ENCODE assay signal across 19 cellular contexts in genomic region chrX:139909716-139910115, GRCh38. TPM values are rescaled to one million over a fixed set of nuclear protein-coding genes. Genes with fewer than 3 reads are reported as not detected.
DNase-seq lines count a peak whose midpoint lies in the region; ATAC-seq and TF ChIP-seq lines count a peak whose summit lies in the region.
"Had no signal": no experiment of that assay in that cellular context is flagged by ENCODE, and none has a peak within 500 bp of the region (broad histone marks: within the 10 kb centered on the region; RNA-seq: fewer than 3 reads in every experiment).

No MANE protein-coding gene starts in this region.

- peaks cover 28% of the 10 kb centered on the region for H3K4me1 Mint-ChIP-seq in activated B cell treated with CpG ODN at 0.5 μM for 24 hours
- peaks cover 20% of the 10 kb centered on the region for H3K4me1 Mint-ChIP-seq in T-helper 17 cell

- no peaks in the 10 kb centered on the region for H3K4me1 ChIP-seq in vagina
- H3K4me1 ChIP-seq: uterus had no signal

- intact Hi-C loops in activated B cell treated with CpG ODN at 0.5 μM for 24 hours (cut with micrococcal nuclease), result no loop called here
- intact Hi-C loops in vagina (cut with DNase I), result no loop called here

- no peak overlapping the region for H3K27ac Mint-ChIP-seq in activated B cell treated with CpG ODN at 0.5 μM for 24 hours
- no peak overlapping the region for H3K27ac Mint-ChIP-seq in T-helper 17 cell

- H3K27me3 Mint-ChIP-seq in activated B cell treated with CpG ODN at 0.5 μM for 24 hours, result no peaks in the 10 kb centered on the region
- H3K27me3 Mint-ChIP-seq in T-helper 17 cell, result no peaks in the 10 kb centered on the region
- H3K27me3 Mint-ChIP-seq: naive thymus-derived CD8-positive, alpha-beta T cell had no signal

- CTCF ChIA-PET in activated B cell treated with CpG ODN at 0.5 μM for 24 hours (lab: Charles Lee), result no interaction called here

- H3K27me3 ChIP-seq in vagina, result no peaks in the 10 kb centered on the region
- H3K27me3 ChIP-seq: uterus had no signal

- H3K9me3 Mint-ChIP-seq in activated B cell treated with CpG ODN at 0.5 μM for 24 hours, result no peaks in the 10 kb centered on the region
- H3K9me3 Mint-ChIP-seq: naive thymus-derived CD8-positive, alpha-beta T cell had no signal

- POLR2A ChIA-PET in activated B cell treated with CpG ODN at 0.5 μM for 24 hours (lab: Charles Lee), result no interaction called here

- no peaks in the 10 kb centered on the region for H3K9me3 ChIP-seq in vagina
- H3K9me3 ChIP-seq in T-helper 17 cell (ENCODE audit: control insufficient read depth, low read length, poor library complexity, severe bottlenecking), result no peaks in the 10 kb centered on the region
- H3K9me3 ChIP-seq: uterus had no signal

- TF ChIP-seq POLR2A in vagina (IDR thresholded peaks at IDR 0.05), result no peak

- H3K4me3 Mint-ChIP-seq in activated B cell treated with CpG ODN at 0.5 μM for 24 hours (peak overlapping the region; percentile 38), T-helper 17 cell (no peak overlapping the region)
- H3K4me3 Mint-ChIP-seq: naive thymus-derived CD8-positive, alpha-beta T cell had no signal

- H3K27ac ChIP-seq in vagina, result no peak overlapping the region
- H3K27ac ChIP-seq: uterus had no signal

- H3K36me3 Mint-ChIP-seq in activated B cell treated with CpG ODN at 0.5 μM for 24 hours (ENCODE audit: low read depth) (peaks cover 5% of the 10 kb centered on the region), T-helper 17 cell (ENCODE audit: low read depth) (no peaks in the 10 kb centered on the region)

- TF ChIP-seq CTCF in GM12865 (IDR thresholded peaks at IDR 0.05; ENCODE audit: insufficient read depth, low read depth, low read length, missing control alignments) (no peak), activated B cell treated with CpG ODN at 0.5 μM for 24 hours (IDR thresholded peaks at IDR 0.05) (no peak), vagina (IDR thresholded peaks at IDR 0.05) (no peak)

- DNase-seq in GM12865 (ENCODE audit: low read depth), result peak; percentile 17
- DNase-seq in activated B cell treated with CpG ODN at 0.5 μM for 24 hours, result no peak
- DNase-seq in vagina (ENCODE audit: extremely low spot score in 2 of 2), result no peak
- no peak for DNase-seq in hypothalamus (lab: John Stamatoyannopoulos, UW)
- DNase-seq in NCI-H82 treated with DMSO at 0.1 percent for 48 hours (lab: John Stamatoyannopoulos, UW; ENCODE audit: unreplicated experiment), result no peak
- DNase-seq in T-helper 17 cell, result no peak
- DNase-seq: activated CD4-positive, alpha-beta T cell treated with anti-CD3 and anti-CD28 coated beads, Interleukin-2, amount 50 U/mL, for 48 hours; activated naive CD4-positive, alpha-beta T cell treated with Interleukin-2 at 50 U/mL for 16 hours; DND-41; effector memory CD4-positive, alpha-beta T cell; KG1; naive thymus-derived CD8-positive, alpha-beta T cell; NCI-H187; NCI-H510A treated with DMSO at 0.1 percent for 48 hours; retina; RPMI8226; uterus had no signal

- H3K36me3 ChIP-seq in vagina, result no peaks in the 10 kb centered on the region
- H3K36me3 ChIP-seq: uterus had no signal

- H3K4me3 ChIP-seq in GM12865 (ENCODE audit: low read depth, low read length) (no peak overlapping the region), vagina (no peak overlapping the region)
- H3K4me3 ChIP-seq: uterus had no signal

- ATAC-seq in GM19351 (IDR thresholded peaks at IDR 0.05; ENCODE audit: unreplicated experiment) (peak; percentile 58), HG03095 (IDR thresholded peaks at IDR 0.05; ENCODE audit: unreplicated experiment) (peak; percentile 68), activated B cell treated with CpG ODN at 0.5 μM for 24 hours (ENCODE audit: low read depth) (no peak), T-helper 17 cell (no peak)
- ATAC-seq: naive thymus-derived CD8-positive, alpha-beta T cell had no signal

RNA-seq across cellular contexts. Expression of gene ATP11C, which starts 23.1 kb away (rescaled TPM):
- total RNA-seq in activated B cell treated with CpG ODN at 0.5 μM for 24 hours, result 19.7 and 21.3 TPM in 2 replicates
- 24.1 TPM for total RNA-seq in vagina
- total RNA-seq in T-helper 17 cell, result 10 to 100 TPM; 14.4 to 17.1 TPM

RNA-seq across cellular contexts. Expression of gene CXorf66, which starts 55.6 kb away (rescaled TPM):
- total RNA-seq in activated B cell treated with CpG ODN at 0.5 μM for 24 hours, result not detected in 2 replicates
- total RNA-seq in vagina, result not detected
- total RNA-seq in T-helper 17 cell, result not detected
- total RNA-seq: naive thymus-derived CD8-positive, alpha-beta T cell; uterus had no signal

Comparison
In these comparisons a context has a peak if more than half of its experiments do, and no peak if none do; other contexts are left out.
1. ATAC-seq: peak in GM19351 (single experiment) and HG03095 (single experiment); none in activated B cell treated with CpG ODN at 0.5 μM for 24 hours (single experiment) and T-helper 17 cell (single experiment).